ENCODE assay signal across 1 cellular context in genomic region chr21:42375141-42375905, GRCh38.
TF ChIP-seq lines count a peak whose summit lies in the region.

No MANE protein-coding gene starts in this region.

TF ChIP-seq in IMR-90, 13 proteins besides CTCF, POLR2A, EP300 and RAD21:
- TF ChIP-seq NFE2L2 (IDR thresholded peaks at IDR 0.05; ENCODE audit: low read depth, low read length) (no peak), RCOR1 (IDR thresholded peaks at IDR 0.05; ENCODE audit: insufficient replicate concordance, low read length) (no peak), RFX5 (IDR thresholded peaks at IDR 0.05; ENCODE audit: low read depth, low read length) (no peak)
